In the genomic region with DNA sequence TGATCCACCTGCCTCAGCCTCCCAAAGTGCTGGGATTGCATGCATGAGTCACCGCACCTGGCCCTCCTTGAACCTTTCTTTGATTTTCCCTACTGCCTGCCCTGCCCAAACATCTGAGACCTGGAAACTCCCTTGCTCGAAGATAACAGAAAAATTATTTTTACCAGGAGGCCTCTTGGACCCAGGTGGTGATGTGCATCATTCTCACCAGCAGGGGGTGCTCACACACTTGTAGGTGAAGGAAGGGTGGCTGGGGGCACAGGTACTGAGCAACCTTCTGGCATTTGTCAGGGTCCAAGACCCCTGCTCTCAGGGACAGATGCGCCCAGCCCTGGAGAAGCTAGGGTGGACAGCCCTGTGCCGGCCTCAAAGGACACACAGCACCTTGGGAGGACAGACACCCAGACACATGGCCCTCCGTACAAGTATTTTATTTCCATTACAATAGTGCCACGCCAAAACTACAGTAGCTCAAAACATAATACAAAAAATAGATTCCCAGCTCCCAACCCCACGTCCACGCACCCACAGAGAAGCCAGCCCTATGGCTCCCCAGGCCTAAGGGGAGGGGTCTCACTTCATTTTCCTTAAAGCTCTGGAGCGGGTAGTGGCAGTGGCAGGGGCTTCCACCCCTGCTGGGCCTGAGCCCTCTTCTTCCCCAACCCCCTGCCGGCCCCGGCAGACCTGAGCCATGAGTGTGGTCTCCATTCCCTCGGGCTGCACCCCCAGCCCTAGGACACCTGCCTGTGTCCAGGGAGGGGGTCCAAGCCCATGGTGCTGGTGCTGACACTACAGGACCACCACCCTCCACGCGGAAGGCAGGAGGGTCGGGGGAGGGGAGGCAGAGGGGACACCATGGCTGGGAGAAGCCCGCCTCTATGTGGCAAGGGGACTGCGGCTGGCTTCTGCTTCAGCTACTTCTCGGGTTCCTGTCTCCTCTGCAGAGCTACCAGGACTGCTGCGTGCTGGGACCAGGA, we compare ENCODE assay signal across 8 cellular contexts. TPM values are rescaled to one million over a fixed set of nuclear protein-coding genes. Genes with fewer than 3 reads are reported as not detected.
A peak's percentile ranks its signal among the peaks of the same experiment; 100 is the strongest.
DNase-seq lines count a peak whose midpoint lies in the region; ATAC-seq and TF ChIP-seq lines count a peak whose summit lies in the region.

No MANE protein-coding gene starts in this region.

- no peaks in the 10 kb centered on the region for H3K36me3 Mint-ChIP-seq in activated naive CD8-positive, alpha-beta T cell treated with anti-CD3 and anti-CD28 coated beads for 36 hours

- no peak overlapping the region for H3K4me3 Mint-ChIP-seq in activated naive CD8-positive, alpha-beta T cell treated with anti-CD3 and anti-CD28 coated beads for 36 hours

- ATAC-seq in GM21737 (IDR thresholded peaks at IDR 0.05; ENCODE audit: unreplicated experiment) (no peak), HG03520 (IDR thresholded peaks at IDR 0.05; ENCODE audit: unreplicated experiment) (no peak)

- H3K27me3 Mint-ChIP-seq in activated naive CD8-positive, alpha-beta T cell treated with anti-CD3 and anti-CD28 coated beads for 36 hours = no peaks in the 10 kb centered on the region

- H3K9me3 ChIP-seq in HEK293 (ENCODE audit: control insufficient read depth, insufficient read depth, low read depth, low read length) (no peaks in the 10 kb centered on the region), iPS-15b (ENCODE audit: control insufficient read depth, insufficient read depth, low read length) (no peaks in the 10 kb centered on the region)

- H3K9ac ChIP-seq in iPS-15b (ENCODE audit: low read depth, low read length) = peak overlapping the region; percentile 37

- H3K36me3 ChIP-seq in HEK293 (ENCODE audit: control insufficient read depth in 2 of 2, insufficient read depth in 1 of 2, low read length in 2 of 2) (peaks cover 0 to 36% of the 10 kb centered on the region in 2 experiments; a peak in 2 of 3 replicates), iPS-15b (ENCODE audit: control insufficient read depth, insufficient read depth, low read length) (peaks cover 4% of the 10 kb centered on the region)

- H3K4me1 Mint-ChIP-seq in activated naive CD8-positive, alpha-beta T cell treated with anti-CD3 and anti-CD28 coated beads for 36 hours = no peaks in the 10 kb centered on the region

- DNase-seq in SW480 (ENCODE audit: low spot score) = peak; percentile 17
- peak; percentile 66 for DNase-seq in activated naive CD8-positive, alpha-beta T cell treated with anti-CD3 and anti-CD28 coated beads for 36 hours
- DNase-seq in stimulated activated CD4-positive, alpha-beta T cell treated with anti-CD3 and anti-CD28 coated beads, Interleukin-1b, Interleukin-23, amount 100 ng/mL, for 4 hours (ENCODE audit: low read depth in 2 of 2) = peak; percentile 51 to 59

- POLR2A ChIA-PET in HEK293 (lab: Yijun Ruan, JAX) = no interaction called here

- no peaks in the 10 kb centered on the region for H3K9me3 Mint-ChIP-seq in activated naive CD8-positive, alpha-beta T cell treated with anti-CD3 and anti-CD28 coated beads for 36 hours

- H3K4me3 ChIP-seq in HEK293 (ENCODE audit: low read depth, low read length) (no peak overlapping the region), iPS-15b (ENCODE audit: low read depth, low read length) (no peak overlapping the region)

- H3K27ac Mint-ChIP-seq in activated naive CD8-positive, alpha-beta T cell treated with anti-CD3 and anti-CD28 coated beads for 36 hours = no peak overlapping the region

- peak; percentile 76 for TF ChIP-seq CTCF in C4-2B (conservative IDR thresholded peaks at IDR 0.05)
- TF ChIP-seq CTCF in HEK293 (tag by site-specific recombination; IDR thresholded peaks at IDR 0.05) = peak; percentile 36; the same call in 1 of the 2 replicates

- no peaks in the 10 kb centered on the region for H3K4me1 ChIP-seq in HEK293 (ENCODE audit: control insufficient read depth, insufficient read depth, low read length)
- peaks cover 5% of the 10 kb centered on the region for H3K4me1 ChIP-seq in iPS-15b (ENCODE audit: control insufficient read depth, insufficient read depth, low read length)

- H3K27me3 ChIP-seq in iPS-15b (ENCODE audit: control insufficient read depth, insufficient read depth, low read length) = no peaks in the 10 kb centered on the region

- CTCF ChIA-PET in HEK293 (lab: Yijun Ruan, JAX) = interaction anchor here (0.5 to 6.9 kb wide), 45 partner anchors 8 to 1455 kb away, joined by 3 to 56 read pairs (median 4); a partner anchor contains a TSS

- H3K27ac ChIP-seq in C4-2B (no peak overlapping the region), HEK293 (ENCODE audit: extremely low read depth, low read depth, low read length) (no peak overlapping the region)

TF ChIP-seq in HEK293, 187 proteins besides CTCF, POLR2A, EP300 and RAD21:
- TF ChIP-seq ZNF654 (tag by site-specific recombination; IDR thresholded peaks at IDR 0.05; ENCODE audit: low read depth) = peak; percentile 55
- TF ChIP-seq ZNF221 (tag by site-specific recombination; IDR thresholded peaks at IDR 0.05; ENCODE audit: borderline replicate concordance) = no peak
- TF ChIP-seq, protein P1, sequence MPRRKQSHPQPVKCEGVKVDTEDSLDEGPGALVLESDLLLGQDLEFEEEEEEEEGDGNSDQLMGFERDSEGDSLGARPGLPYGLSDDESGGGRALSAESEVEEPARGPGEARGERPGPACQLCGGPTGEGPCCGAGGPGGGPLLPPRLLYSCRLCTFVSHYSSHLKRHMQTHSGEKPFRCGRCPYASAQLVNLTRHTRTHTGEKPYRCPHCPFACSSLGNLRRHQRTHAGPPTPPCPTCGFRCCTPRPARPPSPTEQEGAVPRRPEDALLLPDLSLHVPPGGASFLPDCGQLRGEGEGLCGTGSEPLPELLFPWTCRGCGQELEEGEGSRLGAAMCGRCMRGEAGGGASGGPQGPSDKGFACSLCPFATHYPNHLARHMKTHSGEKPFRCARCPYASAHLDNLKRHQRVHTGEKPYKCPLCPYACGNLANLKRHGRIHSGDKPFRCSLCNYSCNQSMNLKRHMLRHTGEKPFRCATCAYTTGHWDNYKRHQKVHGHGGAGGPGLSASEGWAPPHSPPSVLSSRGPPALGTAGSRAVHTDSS (tag by site-specific recombination; IDR thresholded peaks at IDR 0.05) = no peak
- no peak for TF ChIP-seq SP3 (tag by site-specific recombination; IDR thresholded peaks at IDR 0.05)
- TF ChIP-seq ZNF529 (tag by site-specific recombination; IDR thresholded peaks at IDR 0.05; ENCODE audit: insufficient replicate concordance) = no peak
- no peak for TF ChIP-seq ZNF664 (tag by site-specific recombination; IDR thresholded peaks at IDR 0.05)
- TF ChIP-seq BCL11B (tag by site-specific recombination; IDR thresholded peaks at IDR 0.05; ENCODE audit: low read depth) = no peak
- TF ChIP-seq KLF8 (tag by site-specific recombination; IDR thresholded peaks at IDR 0.05) = no peak
- TF ChIP-seq, protein P2, sequence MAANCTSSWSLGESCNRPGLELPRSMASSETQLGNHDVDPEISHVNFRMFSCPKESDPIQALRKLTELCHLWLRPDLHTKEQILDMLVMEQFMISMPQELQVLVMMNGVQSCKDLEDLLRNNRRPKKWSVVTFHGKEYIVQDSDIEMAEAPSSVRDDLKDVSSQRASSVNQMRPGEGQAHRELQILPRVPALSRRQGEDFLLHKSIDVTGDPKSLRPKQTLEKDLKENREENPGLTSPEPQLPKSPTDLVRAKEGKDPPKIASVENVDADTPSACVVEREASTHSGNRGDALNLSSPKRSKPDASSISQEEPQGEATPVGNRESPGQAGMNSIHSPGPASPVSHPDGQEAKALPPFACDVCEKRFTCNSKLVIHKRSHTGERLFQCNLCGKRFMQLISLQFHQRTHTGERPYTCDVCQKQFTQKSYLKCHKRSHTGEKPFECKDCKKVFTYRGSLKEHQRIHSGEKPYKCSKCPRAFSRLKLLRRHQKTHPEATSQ (tag by site-specific recombination; IDR thresholded peaks at IDR 0.05) = no peak
- TF ChIP-seq ZNF843 (tag by site-specific recombination; IDR thresholded peaks at IDR 0.05) = no peak
- TF ChIP-seq ZNF335 (tag by site-specific recombination; conservative IDR thresholded peaks at IDR 0.05) = no peak
- TF ChIP-seq ZIC2 (tag by site-specific recombination; IDR thresholded peaks at IDR 0.05) = peak; percentile 39; the same call in 1 of the 2 replicates
- no peak for TF ChIP-seq ZNF768 (tag by site-specific recombination; IDR thresholded peaks at IDR 0.05)
- no peak for TF ChIP-seq ZBTB1 (tag by site-specific recombination; IDR thresholded peaks at IDR 0.05)
- no peak for TF ChIP-seq FEZF1 (tag by site-specific recombination; IDR thresholded peaks at IDR 0.05)
- no peak for TF ChIP-seq ZNF555 (tag by site-specific recombination; conservative IDR thresholded peaks at IDR 0.05)
- TF ChIP-seq ZNF670 (tag by site-specific recombination; IDR thresholded peaks at IDR 0.05; ENCODE audit: low read depth) = no peak
- no peak for TF ChIP-seq ZFP37 (tag by site-specific recombination; IDR thresholded peaks at IDR 0.05)

RNA-seq across cellular contexts. Expression of a gene that starts 40.4 kb away (rescaled TPM):
- total RNA-seq in activated naive CD8-positive, alpha-beta T cell treated with anti-CD3 and anti-CD28 coated beads for 36 hours = 10 to 100 TPM; 51.1 to 55.9 TPM
